Comparison of ENCODE assay signal across 1 cellular context in genomic region chr3:129888739-129889138, GRCh38.
TF ChIP-seq lines count a peak whose summit lies in the region.

No MANE protein-coding gene starts in this region.

TF ChIP-seq in GM23338, 12 proteins besides CTCF, POLR2A, EP300 and RAD21 (continued from another document):
- TF ChIP-seq REST (IDR thresholded peaks at IDR 0.05; ENCODE audit: unreplicated experiment) = no peak
- TF ChIP-seq EZH2phosphoT487 (IDR thresholded peaks at IDR 0.05; ENCODE audit: unreplicated experiment) = no peak
- no peak for TF ChIP-seq POLR2AphosphoS5 (IDR thresholded peaks at IDR 0.05; ENCODE audit: low read depth)
- TF ChIP-seq ZNF331 (CRISPR knock-in tag; IDR thresholded peaks at IDR 0.05; ENCODE audit: low read depth) = no peak
